15 cellular contexts compared by ENCODE assay signal in the genomic region with DNA sequence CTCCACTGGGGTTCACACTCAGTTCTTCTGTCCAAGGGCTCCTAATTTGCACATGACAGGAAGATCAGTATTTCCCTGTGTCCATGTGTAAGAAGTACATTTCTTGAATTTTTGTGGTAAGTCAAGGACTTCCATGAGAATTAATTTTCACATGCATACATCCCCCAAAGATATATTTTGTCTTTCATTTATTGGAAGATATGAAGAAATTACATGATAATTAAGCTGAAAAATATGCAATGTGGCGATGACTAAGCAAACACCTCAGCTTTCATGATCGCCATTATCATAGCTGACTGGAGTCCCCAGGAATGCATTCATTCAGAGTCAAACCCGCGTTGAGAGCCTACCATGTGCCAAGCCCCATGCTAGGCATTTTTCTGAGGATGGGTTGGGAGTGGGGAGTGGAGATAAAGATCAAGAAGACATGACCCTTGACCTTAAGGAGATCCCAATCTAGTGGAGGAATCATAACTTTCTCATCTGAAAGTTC.
DNase-seq lines count a peak whose midpoint lies in the region; ATAC-seq and TF ChIP-seq lines count a peak whose summit lies in the region.
"Had no signal": no experiment of that assay in that cellular context is flagged by ENCODE, and none has a peak within 500 bp of the region (broad histone marks: within the 10 kb centered on the region; RNA-seq: fewer than 3 reads in every experiment).

No MANE protein-coding gene starts in this region.

- H3K27ac Mint-ChIP-seq in HFFc6 = peak overlapping the region; percentile 95

- peak overlapping the region; percentile 21 for H3K4me3 Mint-ChIP-seq in HFFc6

- peaks cover 5% of the 10 kb centered on the region for H3K4me1 Mint-ChIP-seq in HFFc6 (ENCODE audit: low read depth)

- POLR2A ChIA-PET in AG04449 (lab: Yijun Ruan, JAX) = no interaction called here

- TF ChIP-seq CTCF in AG04449 (IDR thresholded peaks at IDR 0.05; ENCODE audit: insufficient read depth, low read length, missing control alignments) = no peak
- TF ChIP-seq CTCF in HFFc6 (IDR thresholded peaks at IDR 0.05) = no peak

- H3K9me3 Mint-ChIP-seq in HFFc6 = no peaks in the 10 kb centered on the region

- DNase-seq in AG04449 (ENCODE audit: low read depth, low spot score) = peak; percentile 91
- DNase-seq in HFFc6 = peak; percentile 83
- peak; percentile 91 for DNase-seq in amniotic epithelial cell (ENCODE audit: low read depth)
- DNase-seq in iris pigment epithelial cell (ENCODE audit: low read depth) = peak; percentile 97
- DNase-seq in G401 (ENCODE audit: low spot score) = no peak
- DNase-seq in NCI-H774 (lab: John Stamatoyannopoulos, UW) = no peak
- DNase-seq: activated CD8-positive, alpha-beta memory T cell treated with anti-CD3 and anti-CD28 coated beads, Interleukin-2, amount 50 U/mL, for 48 hours; amniotic stem cell; DMS79; effector memory CD4-positive, alpha-beta T cell; lower lobe of right lung; NCI-H187 treated with DMSO at 0.1 percent for 48 hours; nucleus accumbens had no signal

- peaks cover 1% of the 10 kb centered on the region; the same call in 1 of the 2 replicates for H3K27me3 Mint-ChIP-seq in HFFc6 (ENCODE audit: insufficient read depth)

- ATAC-seq in GM19324 (IDR thresholded peaks at IDR 0.05; ENCODE audit: low FRiP score, unreplicated experiment) (no peak), GM19397 (IDR thresholded peaks at IDR 0.05; ENCODE audit: unreplicated experiment) (no peak)
- ATAC-seq: lower lobe of right lung had no signal

- H3K36me3 Mint-ChIP-seq in HFFc6 (ENCODE audit: low read depth) = no peaks in the 10 kb centered on the region

- in situ Hi-C loops in G401 (cut with HindIII; ENCODE audit: low sequenced_read_pairs) = no loop called here

- CTCF ChIA-PET in AG04449 (lab: Yijun Ruan, JAX) = interaction anchor here (1.0 kb wide), 1 partner anchor 119 kb away, joined by 3 read pairs; no protein-coding TSS in a partner anchor

- no peak overlapping the region for H3K4me3 ChIP-seq in AG04449 (ENCODE audit: low read depth, low read length)
- H3K4me3 ChIP-seq: lower lobe of right lung had no signal

Comparison
In these comparisons a context has a peak if more than half of its experiments do, and no peak if none do; other contexts are left out.
1. DNase-seq: peak in AG04449 (single experiment), HFFc6 (single experiment), amniotic epithelial cell (single experiment) and iris pigment epithelial cell (single experiment); none in G401 (single experiment) and NCI-H774 (single experiment).